In the genomic region with DNA sequence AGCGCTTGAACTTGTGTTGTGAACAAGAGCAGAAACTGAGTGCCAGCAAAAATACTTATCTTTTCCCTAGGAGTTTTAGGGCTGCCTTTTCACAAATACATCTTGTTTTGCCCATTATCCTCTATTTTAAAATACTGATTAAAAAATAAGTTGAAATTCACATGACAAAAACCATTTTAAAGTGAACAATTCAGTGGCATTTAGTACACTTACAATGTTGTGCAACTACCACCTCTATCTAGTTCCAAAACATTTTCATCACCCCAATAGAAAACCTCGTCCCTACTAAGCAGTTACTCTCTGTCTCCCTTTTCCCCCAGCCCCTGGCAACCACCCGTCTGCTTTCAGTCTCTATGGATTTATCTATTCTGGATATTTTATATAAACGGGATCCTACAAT, we compare ENCODE assay signal across 8 cellular contexts. TPM values are rescaled to one million over a fixed set of nuclear protein-coding genes. Genes with fewer than 3 reads are reported as not detected.
A peak's percentile ranks its signal among the peaks of the same experiment; 100 is the strongest.
DNase-seq lines count a peak whose midpoint lies in the region; ATAC-seq and TF ChIP-seq lines count a peak whose summit lies in the region.

No MANE protein-coding gene starts in this region.

- H3K9me3 ChIP-seq in lung (ENCODE audit: control insufficient read depth in 2 of 2, insufficient read depth in 1 of 2, low read length in 1 of 2): no peaks in the 10 kb centered on the region
- H3K9me3 ChIP-seq in tibial nerve: no peaks in the 10 kb centered on the region

- H3K4me1 ChIP-seq in lung (ENCODE audit: control insufficient read depth in 2 of 2, insufficient read depth in 2 of 2, low read length in 2 of 2): peaks cover 2 to 4% of the 10 kb centered on the region in 2 donors
- H3K4me1 ChIP-seq in tibial nerve: peaks cover 0 to 51% (median 12%) of the 10 kb centered on the region in 4 donors

- TF ChIP-seq POLR2A in tibial nerve (IDR thresholded peaks at IDR 0.05): no peak

- H3K9me3 Mint-ChIP-seq in activated T-cell treated with anti-CD3 and anti-CD28 coated beads, Interleukin-2, amount 50 U/mL, for 72 hours: peaks cover 5 to 6% of the 10 kb centered on the region in 2 donors

- no peaks in the 10 kb centered on the region for H3K27me3 Mint-ChIP-seq in activated T-cell treated with anti-CD3 and anti-CD28 coated beads, Interleukin-2, amount 50 U/mL, for 72 hours (ENCODE audit: low read depth)

- peak overlapping the region; percentile 95 to 100 for H3K4me3 Mint-ChIP-seq in activated T-cell treated with anti-CD3 and anti-CD28 coated beads, Interleukin-2, amount 50 U/mL, for 72 hours

- TF ChIP-seq CTCF in astrocyte of the spinal cord (IDR thresholded peaks at IDR 0.05; ENCODE audit: low read depth, low read length): no peak
- TF ChIP-seq CTCF in lung (IDR thresholded peaks at IDR 0.05; ENCODE audit: control extremely low read depth, extremely low read depth): no peak
- TF ChIP-seq CTCF in tibial nerve (IDR thresholded peaks at IDR 0.05): no peak

- DNase-seq in activated T-cell treated with anti-CD3 and anti-CD28 coated beads, Interleukin-2, amount 50 U/mL, for 72 hours: no peak
- DNase-seq in activated T-cell treated with anti-CD3 and anti-CD28 coated beads, Interleukin-2, amount 50 U/mL, for 48 hours: no peak
- DNase-seq in astrocyte of the spinal cord (ENCODE audit: low read depth, low spot score): no peak
- DNase-seq in lung (ENCODE audit: low spot score): no peak
- DNase-seq in tibial nerve (ENCODE audit: low spot score in 2 of 2): no peak
- no peak for DNase-seq in NCI-H2196 (lab: John Stamatoyannopoulos, UW; ENCODE audit: unreplicated experiment)
- no peak for DNase-seq in NCI-H1092 treated with DMSO at 0.1 percent for 48 hours (lab: John Stamatoyannopoulos, UW)
- no peak for DNase-seq in cortex of kidney (lab: John Stamatoyannopoulos, UW)

- peaks cover 4 to 8% of the 10 kb centered on the region in 2 donors for H3K36me3 Mint-ChIP-seq in activated T-cell treated with anti-CD3 and anti-CD28 coated beads, Interleukin-2, amount 50 U/mL, for 72 hours (ENCODE audit: insufficient read depth in 2 of 2)

- 50 to 65% methylated on average over 4 of the region's 4 CpGs for WGBS in lung, 2 donors
- 28 to 32% methylated on average over 4 of the region's 4 CpGs for WGBS in tibial nerve, 2 donors

- peaks cover 52% of the 10 kb centered on the region for H3K4me1 Mint-ChIP-seq in activated T-cell treated with anti-CD3 and anti-CD28 coated beads, Interleukin-2, amount 50 U/mL, for 72 hours (ENCODE audit: low read depth)

- in situ Hi-C loops in astrocyte of the spinal cord (cut with HindIII; ENCODE audit: low sequenced_read_pairs): no loop called here

- H3K4me3 ChIP-seq in astrocyte of the spinal cord (ENCODE audit: low read depth, low read length): peak overlapping the region; percentile 99
- H3K4me3 ChIP-seq in lung: peak overlapping the region; percentile 98
- peak overlapping the region; percentile 58 to 99 (median 88) for H3K4me3 ChIP-seq in tibial nerve

- no peak for ATAC-seq in activated T-cell treated with anti-CD3 and anti-CD28 coated beads, Interleukin-2, amount 50 U/mL, for 72 hours (replicated peaks in 1 of 2)
- no peak for ATAC-seq in lung (ENCODE audit: insufficient read depth, low FRiP score)

- H3K27ac Mint-ChIP-seq in activated T-cell treated with anti-CD3 and anti-CD28 coated beads, Interleukin-2, amount 50 U/mL, for 72 hours: peak overlapping the region; percentile 70

- H3K27me3 ChIP-seq in lung (ENCODE audit: control insufficient read depth, insufficient read depth) (no peaks in the 10 kb centered on the region), tibial nerve (no peaks in the 10 kb centered on the region)

- no peaks in the 10 kb centered on the region for H3K36me3 ChIP-seq in lung (ENCODE audit: control insufficient read depth in 2 of 2, insufficient read depth in 2 of 2, low read length in 2 of 2)
- no peaks in the 10 kb centered on the region for H3K36me3 ChIP-seq in tibial nerve

- H3K27ac ChIP-seq in lung (ENCODE audit: low read depth in 1 of 2, low read length in 1 of 2) (no peak overlapping the region), tibial nerve (peak overlapping the region in 3 of 4 donors; percentile 82 to 98 (median 94))

- TF ChIP-seq EP300 in tibial nerve (IDR thresholded peaks at IDR 0.05): no peak

RNA-seq across cellular contexts. Expression of a gene that starts 1.4 kb away (rescaled TPM):
- 10 to 100 TPM; 19.6 to 20.1 TPM for total RNA-seq in activated T-cell treated with anti-CD3 and anti-CD28 coated beads, Interleukin-2, amount 50 U/mL, for 72 hours
- total RNA-seq in lung (10 to 100 TPM; 42.7 to 47.6 TPM), tibial nerve (100 to 1,000 TPM in 3 of 4 donors, 10 to 100 TPM in 1; 89.4 to 191 (median 158) TPM)
- polyA plus RNA-seq in lung: 10 to 100 TPM; 19.1 to 52.3 TPM

RNA-seq across cellular contexts. Expression of a gene that starts 30.7 kb away (rescaled TPM):
- total RNA-seq in activated T-cell treated with anti-CD3 and anti-CD28 coated beads, Interleukin-2, amount 50 U/mL, for 72 hours: 10 to 100 TPM in 1 of 2 donors, 1 to 10 TPM in 1; 7.5 to 10.4 TPM
- 10 to 100 TPM; 11.3 to 27.0 TPM for total RNA-seq in lung
- 10 to 100 TPM; 10.8 to 16.8 TPM for polyA plus RNA-seq in lung
- total RNA-seq in tibial nerve: 10 to 100 TPM in 3 of 4 donors, 1 to 10 TPM in 1; 7.2 to 26.4 (median 11.3) TPM

RNA-seq across cellular contexts. Expression of a gene that starts 31.0 kb away (rescaled TPM):
- total RNA-seq in activated T-cell treated with anti-CD3 and anti-CD28 coated beads, Interleukin-2, amount 50 U/mL, for 72 hours: 1 to 10 TPM; 8.0 to 8.7 TPM
- total RNA-seq in lung (10 to 100 TPM in 1 of 2 donors, 1 to 10 TPM in 1; 9.9 to 12.2 TPM), tibial nerve (10 to 100 TPM; 11.0 to 17.7 (median 13.8) TPM)
- 1 to 10 TPM; 6.7 to 9.6 TPM for polyA plus RNA-seq in lung

Comparison
In these comparisons a context has a peak if more than half of its experiments do, and no peak if none do; other contexts are left out.
1. H3K27ac ChIP-seq: peak in tibial nerve (3 of 4); none in lung (0 of 2).
2. Peak in every context shown above with its lines, with median percentiles within 50 percentile points of each other: H3K4me3 ChIP-seq.